Comparison of ENCODE assay signal across 10 cellular contexts in genomic region chr12:105420046-105420445, GRCh38.
DNase-seq lines count a peak whose midpoint lies in the region; ATAC-seq and TF ChIP-seq lines count a peak whose summit lies in the region.
"Had no signal": no experiment of that assay in that cellular context is flagged by ENCODE, and none has a peak within 500 bp of the region (broad histone marks: within the 10 kb centered on the region; RNA-seq: fewer than 3 reads in every experiment).

No MANE protein-coding gene starts in this region.

- H3K23ac ChIP-seq in neuronal stem cell (ENCODE audit: low read depth, low read length, poor library complexity) = no peak overlapping the region

- no peak overlapping the region for H3K4me3 Mint-ChIP-seq in HFFc6
- no peak overlapping the region for H3K4me3 Mint-ChIP-seq in chondrocyte (ENCODE audit: unreplicated experiment)
- H3K4me3 Mint-ChIP-seq: CD4-positive, alpha-beta memory T cell had no signal

- no peak overlapping the region for H2BK5ac ChIP-seq in neuronal stem cell (ENCODE audit: low read length)

- no peak overlapping the region for H3K4ac ChIP-seq in neuronal stem cell (ENCODE audit: low read length)

- no peak for ATAC-seq in GM21526 (IDR thresholded peaks at IDR 0.05; ENCODE audit: low FRiP score, unreplicated experiment)

- H3K79me1 ChIP-seq in neuronal stem cell (ENCODE audit: low read depth, low read length) = no peaks in the 10 kb centered on the region

- no peaks in the 10 kb centered on the region for H3K9me3 Mint-ChIP-seq in HFFc6
- no peaks in the 10 kb centered on the region for H3K9me3 Mint-ChIP-seq in chondrocyte (ENCODE audit: low read depth)
- H3K9me3 Mint-ChIP-seq: CD4-positive, alpha-beta memory T cell had no signal

- H3K27ac Mint-ChIP-seq in HFFc6 (peak overlapping the region; percentile 86; the same call in 1 of the 2 replicates), chondrocyte (ENCODE audit: unreplicated experiment) (peak overlapping the region; percentile 99)

- TF ChIP-seq CTCF in HFFc6 (IDR thresholded peaks at IDR 0.05) (no peak), chondrocyte (IDR thresholded peaks at IDR 0.05) (no peak)

- H3K9ac ChIP-seq in Karpas-422 (ENCODE audit: low read length) = no peak overlapping the region
- no peak overlapping the region for H3K9ac ChIP-seq in neuronal stem cell (ENCODE audit: low read depth, low read length, poor library complexity)

- H2AK5ac ChIP-seq in neuronal stem cell (ENCODE audit: low read depth, low read length) = peak overlapping the region; percentile 59

- peak overlapping the region; percentile 36 for H2BK12ac ChIP-seq in neuronal stem cell (ENCODE audit: low read length)

- DNase-seq in HFFc6 (no peak), Karpas-422 (peak; percentile 41), chondrocyte (ENCODE audit: low spot score) (no peak), neuronal stem cell (ENCODE audit: low spot score) (no peak), AML-193 (lab: John Stamatoyannopoulos, UW) (no peak), SW 1271 (lab: John Stamatoyannopoulos, UW) (no peak)

- H3K4me1 ChIP-seq in Karpas-422 (ENCODE audit: low read length) (no peaks in the 10 kb centered on the region), neuronal stem cell (ENCODE audit: control insufficient read depth in 2 of 2, insufficient read depth in 1 of 2, low read depth in 1 of 2, low read length in 2 of 2) (peaks cover 0 to 6% of the 10 kb centered on the region in 2 donors)
- H3K4me1 ChIP-seq: BE2C had no signal

- H3K4me1 Mint-ChIP-seq in HFFc6 (ENCODE audit: low read depth) (peaks cover 83% of the 10 kb centered on the region), chondrocyte (ENCODE audit: low read depth) (peaks cover 75% of the 10 kb centered on the region)

- no peak overlapping the region for H4K8ac ChIP-seq in neuronal stem cell (ENCODE audit: low read depth, low read length)

- no peaks in the 10 kb centered on the region for H3K79me2 ChIP-seq in Karpas-422 (ENCODE audit: low read length)

- H3K36me3 Mint-ChIP-seq in HFFc6 (ENCODE audit: low read depth) (peaks cover 25% of the 10 kb centered on the region), chondrocyte (ENCODE audit: low read depth) (peaks cover 2% of the 10 kb centered on the region)
- H3K36me3 Mint-ChIP-seq: CD4-positive, alpha-beta memory T cell had no signal

- H3K4me2 ChIP-seq in Karpas-422 (ENCODE audit: low read depth, low read length, poor library complexity, severe bottlenecking) (no peak overlapping the region), neuronal stem cell (ENCODE audit: insufficient read depth, low read length, poor library complexity, severe bottlenecking) (no peak overlapping the region)

- no peak overlapping the region for H3K18ac ChIP-seq in neuronal stem cell (ENCODE audit: low read length)

- H3K36me3 ChIP-seq in Karpas-422 (ENCODE audit: insufficient read depth, low read length) (no peaks in the 10 kb centered on the region), neuronal stem cell (replicated peaks in 1 of 2; ENCODE audit: control insufficient read depth in 2 of 2, insufficient read depth in 2 of 2, low read length in 2 of 2) (no peaks in the 10 kb centered on the region)
- H3K36me3 ChIP-seq: BE2C had no signal

- H2AFZ ChIP-seq in Karpas-422 (ENCODE audit: low read length) (no peak overlapping the region), neuronal stem cell (ENCODE audit: low read length) (no peak overlapping the region)

- no peak overlapping the region for H2BK120ac ChIP-seq in neuronal stem cell (ENCODE audit: low read depth, low read length)

- H4K91ac ChIP-seq in neuronal stem cell (ENCODE audit: low read depth, low read length, poor library complexity) = no peak overlapping the region

- H3K4me3 ChIP-seq in Karpas-422 (ENCODE audit: low read length) = no peak overlapping the region
- no peak overlapping the region for H3K4me3 ChIP-seq in neuronal stem cell (ENCODE audit: low read length in 2 of 2)

- no peaks in the 10 kb centered on the region for H4K20me1 ChIP-seq in Karpas-422 (ENCODE audit: insufficient read depth, low read depth, low read length)

- no peaks in the 10 kb centered on the region for H3K27me3 ChIP-seq in Karpas-422 (ENCODE audit: low read length)
- no peaks in the 10 kb centered on the region for H3K27me3 ChIP-seq in neuronal stem cell (ENCODE audit: control insufficient read depth in 3 of 3, insufficient read depth in 3 of 3, low read depth in 1 of 3, low read length in 3 of 3)
- H3K27me3 ChIP-seq: BE2C had no signal

- WGBS in neuronal stem cell (ENCODE audit: extremely low coverage in 2 of 2, insufficient read length in 2 of 2, insufficient replicate concordance in 1 of 2), 2 donors = no CpG with 5 or more reads among the region's 5 CpGs

- H2BK15ac ChIP-seq in neuronal stem cell (ENCODE audit: low read length) = peak overlapping the region; percentile 44

- no peak overlapping the region for H3K14ac ChIP-seq in neuronal stem cell (ENCODE audit: low read length)

- H3K9me2 ChIP-seq in Karpas-422 (replicated peaks; ENCODE audit: insufficient read depth, low read length) = no peaks in the 10 kb centered on the region

- H3K27ac ChIP-seq in Karpas-422 (ENCODE audit: low read length) (no peak overlapping the region), neuronal stem cell (replicated peaks; ENCODE audit: low read length) (no peak overlapping the region)
- H3K27ac ChIP-seq: C4-2B had no signal

- no peaks in the 10 kb centered on the region for H3K9me3 ChIP-seq in Karpas-422 (ENCODE audit: low read length)
- H3K9me3 ChIP-seq in neuronal stem cell (replicated peaks in 1 of 2; ENCODE audit: control insufficient read depth in 2 of 2, insufficient read depth in 1 of 2, low read depth in 1 of 2, low read length in 2 of 2) = no peaks in the 10 kb centered on the region
- H3K9me3 ChIP-seq: BE2C had no signal

- H3K27me3 Mint-ChIP-seq in HFFc6 (ENCODE audit: insufficient read depth) = no peaks in the 10 kb centered on the region
- no peaks in the 10 kb centered on the region for H3K27me3 Mint-ChIP-seq in chondrocyte (ENCODE audit: low read depth)
